Comparison of ENCODE assay signal across 8 cellular contexts in genomic region chr12:56751712-56752598, GRCh38. TPM values are rescaled to one million over a fixed set of nuclear protein-coding genes. Genes with fewer than 3 reads are reported as not detected.
A peak's percentile ranks its signal among the peaks of the same experiment; 100 is the strongest.
DNase-seq lines count a peak whose midpoint lies in the region; ATAC-seq, FAIRE-seq and TF ChIP-seq lines count a peak whose summit lies in the region.

TSS of gene PRIM1 (minus strand) at chr12:56752323. CDS start at chr12:56752298, 25 bp downstream.

- no peaks in the 10 kb centered on the region for H3K9me3 Mint-ChIP-seq in chondrocyte (ENCODE audit: low read depth)

- intact Hi-C loops in left colon (cut with DNase I, micrococcal nuclease) = loop anchor here in 1 of 2 donors (10.0 kb wide), 1 partner anchor 253 kb away; the partner anchor contains the start of gene ZBTB39

- H3K4me1 Mint-ChIP-seq in chondrocyte (ENCODE audit: low read depth) = peaks cover 11% of the 10 kb centered on the region

- TF ChIP-seq CTCF in BE2C (IDR thresholded peaks at IDR 0.05; ENCODE audit: low read depth, low read length) (no peak), chondrocyte (IDR thresholded peaks at IDR 0.05) (peak; percentile 49)

- H3K4me3 ChIP-seq in BE2C (ENCODE audit: low read depth, low read length) = peak within 1 kb of the TSS; percentile 84

- H3K27me3 Mint-ChIP-seq in chondrocyte (ENCODE audit: low read depth) = no peaks in the 10 kb centered on the region

- H3K27ac Mint-ChIP-seq in chondrocyte (ENCODE audit: unreplicated experiment) = peak within 1 kb of the TSS; percentile 55

- ATAC-seq in HG03439 (IDR thresholded peaks at IDR 0.05; ENCODE audit: unreplicated experiment) (peak; percentile 76), left colon (peak; percentile 94)

- H3K4me3 Mint-ChIP-seq in chondrocyte (ENCODE audit: unreplicated experiment) = peak within 1 kb of the TSS; percentile 93

- H3K36me3 ChIP-seq in BE2C = peaks cover 10% of the 10 kb centered on the region

- DNase-seq in BE2C (peak; percentile 94), GM19239 (ENCODE audit: insufficient read length, low spot score) (peak; percentile 79), NCI-H460 (ENCODE audit: extremely low read depth, low read depth) (peak; percentile 77), chondrocyte (ENCODE audit: low spot score) (peak; percentile 92), left colon (peak; percentile 81 to 89)
- peak; percentile 77 to 86 for DNase-seq in activated CD4-positive, alpha-beta T cell treated with anti-CD3 and anti-CD28 coated beads for 24 hours (ENCODE audit: low read depth in 2 of 2)
- DNase-seq in stimulated activated CD4-positive, alpha-beta T cell treated with anti-CD3 and anti-CD28 coated beads, Interleukin-1b, Interleukin-23, amount 100 ng/mL, for 24 hours (ENCODE audit: low read depth in 4 of 4, low spot score in 1 of 4) = peak; percentile 45 to 92 (median 76)

- H3K9me3 ChIP-seq in BE2C = no peaks in the 10 kb centered on the region

- no peaks in the 10 kb centered on the region for H3K27me3 ChIP-seq in BE2C

- H3K4me1 ChIP-seq in BE2C = no peaks in the 10 kb centered on the region

- no peaks in the 10 kb centered on the region for H3K36me3 Mint-ChIP-seq in chondrocyte (ENCODE audit: low read depth)

- FAIRE-seq in GM19239 (lab: Jason Lieb, UNC) = peak; percentile 81

RNA-seq across cellular contexts. Expression of gene PRIM1, which starts in this region (rescaled TPM):
- polyA plus RNA-seq in BE2C (2012; ENCODE audit: insufficient read depth, insufficient read length, low read depth) = 4.0 TPM
- 34.1 TPM in 2 replicates for total RNA-seq in NCI-H460 (2014; rRNA removed; shearing (Covaris generic))
- polyA plus RNA-seq in NCI-H460 (2014; cell fraction: nucleus; rRNA removed) = 43.3 and 78.7 TPM in 2 replicates
- 3.3 to 7.7 TPM (median 3.5 TPM) in 3 replicates for total RNA-seq in chondrocyte
- 1 to 10 TPM; 3.9 to 5.3 TPM for total RNA-seq in left colon

Comparison
In these comparisons a context has a peak if more than half of its experiments do, and no peak if none do; other contexts are left out.
1. Peak in every context shown above with its lines: DNase-seq, ATAC-seq and H3K4me3 ChIP-seq.